8 cellular contexts compared by ENCODE assay signal in genomic region chr11:85661972-85662664, GRCh38. TPM values are rescaled to one million over a fixed set of nuclear protein-coding genes. Genes with fewer than 3 reads are reported as not detected.
DNase-seq lines count a peak whose midpoint lies in the region; ATAC-seq and TF ChIP-seq lines count a peak whose summit lies in the region.

No MANE protein-coding gene starts in this region.

- POLR2A ChIA-PET in activated naive CD8-positive, alpha-beta T cell treated with anti-CD3 and anti-CD28 coated beads, Interleukin-2, amount 10 ng/mL, durations not matched to agents 7 days and 5 days (lab: Charles Lee): interaction anchor here (0.8 to 1.4 kb wide), 4 partner anchors 13 to 147 kb away, joined by 3 to 4 read pairs (median 4); partner anchors contain the start of gene TMEM126A

- peaks cover 20 to 40% of the 10 kb centered on the region in 2 donors for H3K36me3 Mint-ChIP-seq in activated T-cell treated with anti-CD3 and anti-CD28 coated beads, Interleukin-2, amount 50 U/mL, for 72 hours (ENCODE audit: insufficient read depth in 2 of 2)
- peaks cover 36% of the 10 kb centered on the region for H3K36me3 Mint-ChIP-seq in activated naive CD8-positive, alpha-beta T cell treated with anti-CD3 and anti-CD28 coated beads, Interleukin-2, amount 10 ng/mL, durations not matched to agents 7 days and 5 days
- H3K36me3 Mint-ChIP-seq in type B pancreatic cell: peaks cover 40% of the 10 kb centered on the region

- H3K4me1 Mint-ChIP-seq in activated T-cell treated with anti-CD3 and anti-CD28 coated beads, Interleukin-2, amount 50 U/mL, for 72 hours (ENCODE audit: low read depth): peaks cover 56% of the 10 kb centered on the region
- H3K4me1 Mint-ChIP-seq in activated naive CD8-positive, alpha-beta T cell treated with anti-CD3 and anti-CD28 coated beads, Interleukin-2, amount 10 ng/mL, durations not matched to agents 7 days and 5 days: peaks cover 44% of the 10 kb centered on the region
- peaks cover 35% of the 10 kb centered on the region for H3K4me1 Mint-ChIP-seq in type B pancreatic cell (ENCODE audit: unreplicated experiment)

- no peaks in the 10 kb centered on the region for H3K27me3 Mint-ChIP-seq in activated T-cell treated with anti-CD3 and anti-CD28 coated beads, Interleukin-2, amount 50 U/mL, for 72 hours (ENCODE audit: low read depth)
- H3K27me3 Mint-ChIP-seq in activated naive CD8-positive, alpha-beta T cell treated with anti-CD3 and anti-CD28 coated beads, Interleukin-2, amount 10 ng/mL, durations not matched to agents 7 days and 5 days: no peaks in the 10 kb centered on the region
- H3K27me3 Mint-ChIP-seq in type B pancreatic cell: no peaks in the 10 kb centered on the region

- no peak for DNase-seq in activated T-cell treated with anti-CD3 and anti-CD28 coated beads, Interleukin-2, amount 50 U/mL, for 72 hours
- no peak for DNase-seq in activated T-cell treated with anti-CD3 and anti-CD28 coated beads, Interleukin-2, amount 50 U/mL, for 48 hours
- DNase-seq in activated naive CD8-positive, alpha-beta T cell treated with anti-CD3 and anti-CD28 coated beads, Interleukin-2, amount 10 ng/mL, durations not matched to agents 7 days and 5 days: no peak
- DNase-seq in left kidney (ENCODE audit: low read depth, low spot score) (peak; percentile 9), type B pancreatic cell (ENCODE audit: extremely low spot score, unreplicated experiment) (no peak), mucosa of gallbladder (ENCODE audit: low spot score) (no peak)
- no peak for DNase-seq in central memory CD4-positive, alpha-beta T cell

- peak overlapping the region; percentile 85 to 99 for H3K4me3 Mint-ChIP-seq in activated T-cell treated with anti-CD3 and anti-CD28 coated beads, Interleukin-2, amount 50 U/mL, for 72 hours
- peak overlapping the region; percentile 98 for H3K4me3 Mint-ChIP-seq in activated naive CD8-positive, alpha-beta T cell treated with anti-CD3 and anti-CD28 coated beads, Interleukin-2, amount 10 ng/mL, durations not matched to agents 7 days and 5 days
- peak overlapping the region; percentile 85 for H3K4me3 Mint-ChIP-seq in type B pancreatic cell

- TF ChIP-seq CTCF in type B pancreatic cell (conservative IDR thresholded peaks at IDR 0.05): no peak

- ATAC-seq in activated T-cell treated with anti-CD3 and anti-CD28 coated beads, Interleukin-2, amount 50 U/mL, for 72 hours (replicated peaks in 1 of 2): no peak
- no peak for ATAC-seq in activated naive CD8-positive, alpha-beta T cell treated with anti-CD3 and anti-CD28 coated beads, Interleukin-2, amount 10 ng/mL, durations not matched to agents 7 days and 5 days (ENCODE audit: low read depth)
- no peak for ATAC-seq in HG03460 (IDR thresholded peaks at IDR 0.05; ENCODE audit: unreplicated experiment)

- H3K27ac Mint-ChIP-seq in activated T-cell treated with anti-CD3 and anti-CD28 coated beads, Interleukin-2, amount 50 U/mL, for 72 hours: peak overlapping the region; percentile 70
- H3K27ac Mint-ChIP-seq in activated naive CD8-positive, alpha-beta T cell treated with anti-CD3 and anti-CD28 coated beads, Interleukin-2, amount 10 ng/mL, durations not matched to agents 7 days and 5 days: no peak overlapping the region
- no peak overlapping the region for H3K27ac Mint-ChIP-seq in type B pancreatic cell

- H3K9me3 Mint-ChIP-seq in activated T-cell treated with anti-CD3 and anti-CD28 coated beads, Interleukin-2, amount 50 U/mL, for 72 hours: no peaks in the 10 kb centered on the region
- H3K9me3 Mint-ChIP-seq in activated naive CD8-positive, alpha-beta T cell treated with anti-CD3 and anti-CD28 coated beads, Interleukin-2, amount 10 ng/mL, durations not matched to agents 7 days and 5 days: no peaks in the 10 kb centered on the region
- H3K9me3 Mint-ChIP-seq in type B pancreatic cell: no peaks in the 10 kb centered on the region

RNA-seq across cellular contexts. Expression of gene CREBZF, which starts 2.8 kb away (rescaled TPM):
- total RNA-seq in activated T-cell treated with anti-CD3 and anti-CD28 coated beads, Interleukin-2, amount 50 U/mL, for 72 hours: 10 to 100 TPM; 52.9 to 56.0 TPM
- 10 to 100 TPM; 77.7 to 78.4 TPM for total RNA-seq in activated naive CD8-positive, alpha-beta T cell treated with anti-CD3 and anti-CD28 coated beads, Interleukin-2, amount 10 ng/mL, durations not matched to agents 7 days and 5 days
- total RNA-seq in type B pancreatic cell (ENCODE audit: low replicate concordance) (43.2 and 55.7 TPM in 2 replicates), mucosa of gallbladder (48.4 TPM)

RNA-seq across cellular contexts. Expression of gene TMEM126A, which starts 14.4 kb away (rescaled TPM):
- 10 to 100 TPM; 38.6 to 42.5 TPM for total RNA-seq in activated T-cell treated with anti-CD3 and anti-CD28 coated beads, Interleukin-2, amount 50 U/mL, for 72 hours
- total RNA-seq in activated naive CD8-positive, alpha-beta T cell treated with anti-CD3 and anti-CD28 coated beads, Interleukin-2, amount 10 ng/mL, durations not matched to agents 7 days and 5 days: 10 to 100 TPM; 27.2 to 28.8 TPM
- total RNA-seq in type B pancreatic cell (ENCODE audit: low replicate concordance): 22.7 and 25.6 TPM in 2 replicates
- total RNA-seq in mucosa of gallbladder: 18.3 TPM

RNA-seq across cellular contexts. Expression of gene CCDC89, which starts 23.9 kb away (rescaled TPM):
- under 1 TPM; 0.22 to 0.90 TPM for total RNA-seq in activated T-cell treated with anti-CD3 and anti-CD28 coated beads, Interleukin-2, amount 50 U/mL, for 72 hours
- total RNA-seq in activated naive CD8-positive, alpha-beta T cell treated with anti-CD3 and anti-CD28 coated beads, Interleukin-2, amount 10 ng/mL, durations not matched to agents 7 days and 5 days: under 1 TPM; 0.22 to 0.43 TPM
- total RNA-seq in type B pancreatic cell (ENCODE audit: low replicate concordance) (0.19 and 0.77 TPM in 2 replicates), mucosa of gallbladder (2.6 TPM)

RNA-seq across cellular contexts. Expression of gene TMEM126B, which starts 33.7 kb away (rescaled TPM):
- total RNA-seq in activated T-cell treated with anti-CD3 and anti-CD28 coated beads, Interleukin-2, amount 50 U/mL, for 72 hours: 10 to 100 TPM; 51.8 to 55.2 TPM
- 10 to 100 TPM; 52.8 to 53.9 TPM for total RNA-seq in activated naive CD8-positive, alpha-beta T cell treated with anti-CD3 and anti-CD28 coated beads, Interleukin-2, amount 10 ng/mL, durations not matched to agents 7 days and 5 days
- total RNA-seq in type B pancreatic cell (ENCODE audit: low replicate concordance): 31.2 and 46.7 TPM in 2 replicates
- total RNA-seq in mucosa of gallbladder: 35.5 TPM

RNA-seq across cellular contexts. Expression of gene DLG2, which starts 35.0 kb away (rescaled TPM):
- 1 to 10 TPM; 4.1 to 5.3 TPM for total RNA-seq in activated T-cell treated with anti-CD3 and anti-CD28 coated beads, Interleukin-2, amount 50 U/mL, for 72 hours
- 1 to 10 TPM; 2.6 to 3.4 TPM for total RNA-seq in activated naive CD8-positive, alpha-beta T cell treated with anti-CD3 and anti-CD28 coated beads, Interleukin-2, amount 10 ng/mL, durations not matched to agents 7 days and 5 days
- total RNA-seq in type B pancreatic cell (ENCODE audit: low replicate concordance) (2.3 and 5.9 TPM in 2 replicates), mucosa of gallbladder (4.4 TPM)
